Comparison of ENCODE assay signal across 8 cellular contexts in genomic region chr1:241592273-241592958, GRCh38. TPM values are rescaled to one million over a fixed set of nuclear protein-coding genes. Genes with fewer than 3 reads are reported as not detected.
DNase-seq lines count a peak whose midpoint lies in the region; ATAC-seq lines count a peak whose summit lies in the region.

No MANE protein-coding gene starts in this region.

- no peaks in the 10 kb centered on the region for H3K36me3 ChIP-seq in GM23248 (ENCODE audit: low read depth)

- no peaks in the 10 kb centered on the region for H3K9me2 ChIP-seq in GM23248 (ENCODE audit: insufficient read depth)

- H3K9ac ChIP-seq in GM23248 = no peak overlapping the region

- H3K4me1 ChIP-seq in GM23248 (ENCODE audit: insufficient read depth) = peaks cover 23% of the 10 kb centered on the region

- peak; percentile 61 for ATAC-seq in GM18499 (IDR thresholded peaks at IDR 0.05; ENCODE audit: insufficient read depth, unreplicated experiment)

- peaks cover 22% of the 10 kb centered on the region for H3F3A ChIP-seq in GM23248 (ENCODE audit: insufficient read depth)

- in situ Hi-C loops in GM23248 (cut with MboI) (no loop called here), KBM-7 (cut with MboI; ENCODE audit: low pct_unique_long_range_greater_than_20kb, low sequenced_read_pairs) (no loop called here)

- peak overlapping the region; percentile 23 for H3K4me2 ChIP-seq in GM23248 (ENCODE audit: unreplicated experiment)

- peak overlapping the region; percentile 17 for H3K27ac ChIP-seq in GM23248

- DNase-seq in GM23248 (peak; percentile 90), M059J (ENCODE audit: low read depth) (peak; percentile 99), iris pigment epithelial cell (ENCODE audit: low read depth) (peak; percentile 67), DMS 273 (lab: John Stamatoyannopoulos, UW; ENCODE audit: unreplicated experiment) (no peak), KBM-7 (no peak), DMS53 (lab: John Stamatoyannopoulos, UW) (no peak), NCI-H1930 (lab: John Stamatoyannopoulos, UW) (no peak)

- no peaks in the 10 kb centered on the region for H4K20me1 ChIP-seq in GM23248 (ENCODE audit: insufficient read depth)

- no peaks in the 10 kb centered on the region for H3K79me2 ChIP-seq in GM23248 (ENCODE audit: insufficient read depth)

- H3K9me3 ChIP-seq in GM23248 (ENCODE audit: low read depth) = no peaks in the 10 kb centered on the region

- 33 to 35% methylated on average over 3 of the region's 3 CpGs for WGBS in GM23248 (ENCODE audit: low coverage in 1 of 2, low lambda C conversion rate in 2 of 2, missing lambda C conversion rate in 2 of 2), 2 experiments

- H3K27me3 ChIP-seq in GM23248 (replicated peaks; ENCODE audit: insufficient read depth) = no peaks in the 10 kb centered on the region

- H2AFZ ChIP-seq in GM23248 = no peak overlapping the region

- no peak overlapping the region for H3K4me3 ChIP-seq in GM23248

RNA-seq across cellular contexts. Expression of gene CHML, which starts 47.8 kb away (rescaled TPM):
- 7.2 and 8.9 TPM in 2 replicates for total RNA-seq in GM23248 (2014; rRNA removed; shearing (Covaris generic))
- 3.2 and 3.4 TPM in 2 replicates for polyA plus RNA-seq in GM23248 (2016; fragmentation: Nextera tagmentation; extraction: Ambion mirVana)
- 11.9 and 16.9 TPM in 2 replicates for total RNA-seq in M059J (2014; rRNA removed; shearing (Covaris generic))

RNA-seq across cellular contexts. Expression of gene OPN3, which starts 47.8 kb away (rescaled TPM):
- 10.2 and 15.2 TPM in 2 replicates for total RNA-seq in GM23248 (2014; rRNA removed; shearing (Covaris generic))
- 12.3 and 14.0 TPM in 2 replicates for polyA plus RNA-seq in GM23248 (2016; fragmentation: Nextera tagmentation; extraction: Ambion mirVana)
- 30.2 and 30.8 TPM in 2 replicates for total RNA-seq in M059J (2014; rRNA removed; shearing (Covaris generic))

RNA-seq across cellular contexts. Expression of gene WDR64, which starts 59.7 kb away (rescaled TPM):
- total RNA-seq in GM23248 (2014; rRNA removed; shearing (Covaris generic)) = not detected in 2 replicates
- polyA plus RNA-seq in GM23248 (2016; fragmentation: Nextera tagmentation; extraction: Ambion mirVana) = not detected in 2 replicates
- total RNA-seq in M059J (2014; rRNA removed; shearing (Covaris generic)) = not detected in 2 replicates

Comparison
In these comparisons a context has a peak if more than half of its experiments do, and no peak if none do; other contexts are left out.
1. DNase-seq: peak in GM23248 (single experiment), M059J (single experiment) and iris pigment epithelial cell (single experiment); none in DMS 273 (single experiment), KBM-7 (single experiment), DMS53 (single experiment) and NCI-H1930 (0 of 2).